21 cellular contexts compared by ENCODE assay signal in genomic region chr2:195646424-195646823, GRCh38. TPM values are rescaled to one million over a fixed set of nuclear protein-coding genes. Genes with fewer than 3 reads are reported as not detected.
A peak's percentile ranks its signal among the peaks of the same experiment; 100 is the strongest.
DNase-seq lines count a peak whose midpoint lies in the region; ATAC-seq and TF ChIP-seq lines count a peak whose summit lies in the region.
"Had no signal": no experiment of that assay in that cellular context is flagged by ENCODE, and none has a peak within 500 bp of the region (broad histone marks: within the 10 kb centered on the region; RNA-seq: fewer than 3 reads in every experiment).

No MANE protein-coding gene starts in this region.

- no peak for TF ChIP-seq EP300 in ovary (IDR thresholded peaks at IDR 0.05)

- no peaks in the 10 kb centered on the region for H3K27me3 Mint-ChIP-seq in endodermal cell (ENCODE audit: insufficient read depth)
- H3K27me3 Mint-ChIP-seq: CD4-positive, alpha-beta memory T cell; effector memory CD8-positive, alpha-beta T cell had no signal

- DNase-seq in SIG-M5 treated with dmso at 0.1 percent for 504 hours (lab: John Stamatoyannopoulos, UW; ENCODE audit: unreplicated experiment) (peak; percentile 33), SIG-M5 (lab: John Stamatoyannopoulos, UW) (no peak), NCI-H2171 treated with DMSO at 0.1 percent for 48 hours (lab: John Stamatoyannopoulos, UW) (peak; percentile 35), endodermal cell (peak; percentile 83), NK-92 (lab: John Stamatoyannopoulos, UW; ENCODE audit: unreplicated experiment) (no peak), ovary (no peak)
- DNase-seq in effector CD8-positive, alpha-beta T cell (lab: John Stamatoyannopoulos, UW): no peak
- DNase-seq: 8988T; activated CD4-positive, alpha-beta T cell treated with anti-CD3 and anti-CD28 coated beads for 1 hour; activated CD8-positive, alpha-beta T cell treated with anti-CD3 and anti-CD28 coated beads, Interleukin-2, amount 10 ng/mL, durations not matched to agents 7 days and 5 days; CD4-positive, alpha-beta memory T cell; colonic mucosa; effector memory CD8-positive, alpha-beta T cell; NCI-H187; NCI-H524 treated with DMSO at 0.1 percent for 48 hours; right cardiac atrium; spleen; T-helper 1 cell had no signal

- no peaks in the 10 kb centered on the region for H3K9me3 Mint-ChIP-seq in endodermal cell
- H3K9me3 Mint-ChIP-seq: effector memory CD8-positive, alpha-beta T cell had no signal

- H3K9me3 ChIP-seq in endodermal cell (ENCODE audit: control insufficient read depth, low read length): no peaks in the 10 kb centered on the region
- no peaks in the 10 kb centered on the region for H3K9me3 ChIP-seq in ovary
- H3K9me3 ChIP-seq: colonic mucosa, spleen had no signal

- H3K27me3 ChIP-seq in endodermal cell (ENCODE audit: control insufficient read depth, insufficient read depth, low read length, poor library complexity, severe bottlenecking) (no peaks in the 10 kb centered on the region), ovary (no peaks in the 10 kb centered on the region)
- H3K27me3 ChIP-seq: colonic mucosa, spleen had no signal

- no peak overlapping the region for H3K9ac ChIP-seq in endodermal cell (ENCODE audit: extremely low read depth, low read length, poor library complexity, severe bottlenecking)

- H3K27ac ChIP-seq in endodermal cell (ENCODE audit: low read depth, low read length) (no peak overlapping the region), ovary (no peak overlapping the region)
- H3K27ac ChIP-seq: colonic mucosa had no signal

- H3K4me1 Mint-ChIP-seq in endodermal cell: peaks cover 25% of the 10 kb centered on the region

- H3K4me3 ChIP-seq in endodermal cell (ENCODE audit: low read length) (no peak overlapping the region), ovary (no peak overlapping the region)
- H3K4me3 ChIP-seq: colonic mucosa, lung, spleen had no signal

- no peak for ATAC-seq in HG03442 (IDR thresholded peaks at IDR 0.05; ENCODE audit: unreplicated experiment)
- ATAC-seq: activated CD8-positive, alpha-beta T cell treated with anti-CD3 and anti-CD28 coated beads, Interleukin-2, amount 10 ng/mL, durations not matched to agents 7 days and 5 days; activated naive CD4-positive, alpha-beta T cell treated with anti-CD3 and anti-CD28 coated beads, Interleukin-2, amount 50 U/mL, for 72 hours; effector memory CD8-positive, alpha-beta T cell; right cardiac atrium had no signal

- H3K36me3 Mint-ChIP-seq in endodermal cell (ENCODE audit: low read depth): no peaks in the 10 kb centered on the region
- H3K36me3 Mint-ChIP-seq: CD4-positive, alpha-beta memory T cell had no signal

- no peak overlapping the region for H3K4me3 Mint-ChIP-seq in endodermal cell
- H3K4me3 Mint-ChIP-seq: activated CD8-positive, alpha-beta T cell treated with anti-CD3 and anti-CD28 coated beads, Interleukin-2, amount 10 ng/mL, durations not matched to agents 7 days and 5 days; CD4-positive, alpha-beta memory T cell; effector memory CD8-positive, alpha-beta T cell had no signal

- H3K4me1 ChIP-seq in endodermal cell (ENCODE audit: control insufficient read depth, insufficient read depth, low read length) (peaks cover 6% of the 10 kb centered on the region), ovary (ENCODE audit: insufficient read depth) (no peaks in the 10 kb centered on the region)
- H3K4me1 ChIP-seq: colonic mucosa had no signal

- H3K36me3 ChIP-seq in endodermal cell (ENCODE audit: control insufficient read depth, insufficient read depth, low read length) (no peaks in the 10 kb centered on the region), ovary (no peaks in the 10 kb centered on the region)
- H3K36me3 ChIP-seq: colonic mucosa, spleen had no signal

- intact Hi-C loops in ovary (cut with DNase I): no loop called here

- 51 to 57% methylated on average over 5 to 9 of the region's 9 CpGs for WGBS in endodermal cell (ENCODE audit: insufficient coverage in 1 of 2, insufficient read length in 1 of 2), 2 experiments
- 63 to 74% (median 71%) methylated on average over 9 of the region's 9 CpGs for WGBS in ovary, 3 donors

- no peak for TF ChIP-seq CTCF in endodermal cell (conservative IDR thresholded peaks at IDR 0.05)
- TF ChIP-seq CTCF in ovary (IDR thresholded peaks at IDR 0.05): no peak

- no peak overlapping the region for H3K27ac Mint-ChIP-seq in endodermal cell
- H3K27ac Mint-ChIP-seq: activated CD8-positive, alpha-beta T cell treated with anti-CD3 and anti-CD28 coated beads, Interleukin-2, amount 10 ng/mL, durations not matched to agents 7 days and 5 days; activated naive CD4-positive, alpha-beta T cell treated with anti-CD3 and anti-CD28 coated beads, Interleukin-2, amount 50 U/mL, for 72 hours; CD4-positive, alpha-beta memory T cell had no signal

- no peak for TF ChIP-seq POLR2A in ovary (IDR thresholded peaks at IDR 0.05)

RNA-seq across cellular contexts. Expression of gene SLC39A10, which starts 10.6 kb away (rescaled TPM):
- total RNA-seq in endodermal cell: 100 to 1,000 TPM in 1 of 2 donors, 10 to 100 TPM in 1; 79.6 to 113 TPM
- polyA plus RNA-seq in endodermal cell (2013, experiment 1 of 2): 63.9 TPM
- polyA plus RNA-seq in endodermal cell (2013, experiment 2 of 2): 64.5 TPM
- total RNA-seq in ovary: 10 to 100 TPM; 15.0 to 33.5 (median 28.3) TPM
- 10 to 100 TPM in 1 of 2 donors, 1 to 10 TPM in 1; 9.1 to 12.0 TPM for polyA plus RNA-seq in ovary

Comparison
In these comparisons a context has a peak if more than half of its experiments do, and no peak if none do; other contexts are left out.
1. DNase-seq: peak in SIG-M5 treated with dmso at 0.1 percent for 504 hours (single experiment), NCI-H2171 treated with DMSO at 0.1 percent for 48 hours (single experiment) and endodermal cell (single experiment); none in SIG-M5 (single experiment), effector CD8-positive, alpha-beta T cell (single experiment), NK-92 (single experiment) and ovary (0 of 5).